In the genomic region with DNA sequence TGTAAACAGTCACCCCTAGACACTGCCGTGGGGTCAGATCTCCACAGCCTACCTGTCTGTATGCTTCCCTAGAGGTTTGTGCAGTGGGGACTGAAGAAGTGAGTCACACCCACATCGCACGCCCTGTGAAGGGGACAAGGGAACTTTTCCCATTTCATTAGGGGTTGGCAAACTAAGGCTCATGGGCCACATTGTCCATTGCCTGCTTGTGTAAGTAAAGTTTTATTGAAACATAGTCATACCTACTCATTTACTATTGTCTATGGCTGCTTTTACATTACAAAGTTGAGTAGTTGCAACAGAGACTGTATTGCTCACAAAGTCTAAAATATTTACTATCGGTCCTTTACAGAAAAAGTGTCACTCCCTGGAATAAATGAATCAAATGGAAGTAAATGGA, we compare ENCODE assay signal across 1 cellular context.
TF ChIP-seq lines count a peak whose summit lies in the region.

No MANE protein-coding gene starts in this region.

TF ChIP-seq in SK-N-SH, 30 proteins besides CTCF, POLR2A, EP300 and RAD21 (continued from another document):
- TF ChIP-seq, protein P1, sequence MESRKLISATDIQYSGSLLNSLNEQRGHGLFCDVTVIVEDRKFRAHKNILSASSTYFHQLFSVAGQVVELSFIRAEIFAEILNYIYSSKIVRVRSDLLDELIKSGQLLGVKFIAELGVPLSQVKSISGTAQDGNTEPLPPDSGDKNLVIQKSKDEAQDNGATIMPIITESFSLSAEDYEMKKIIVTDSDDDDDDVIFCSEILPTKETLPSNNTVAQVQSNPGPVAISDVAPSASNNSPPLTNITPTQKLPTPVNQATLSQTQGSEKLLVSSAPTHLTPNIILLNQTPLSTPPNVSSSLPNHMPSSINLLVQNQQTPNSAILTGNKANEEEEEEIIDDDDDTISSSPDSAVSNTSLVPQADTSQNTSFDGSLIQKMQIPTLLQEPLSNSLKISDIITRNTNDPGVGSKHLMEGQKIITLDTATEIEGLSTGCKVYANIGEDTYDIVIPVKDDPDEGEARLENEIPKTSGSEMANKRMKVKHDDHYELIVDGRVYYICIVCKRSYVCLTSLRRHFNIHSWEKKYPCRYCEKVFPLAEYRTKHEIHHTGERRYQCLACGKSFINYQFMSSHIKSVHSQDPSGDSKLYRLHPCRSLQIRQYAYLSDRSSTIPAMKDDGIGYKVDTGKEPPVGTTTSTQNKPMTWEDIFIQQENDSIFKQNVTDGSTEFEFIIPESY (IDR thresholded peaks at IDR 0.05; ENCODE audit: borderline replicate concordance, low read depth), result no peak
- TF ChIP-seq FOSL2 (IDR thresholded peaks at IDR 0.05; ENCODE audit: borderline replicate concordance, low read depth) (no peak), FOXM1 (IDR thresholded peaks at IDR 0.05; ENCODE audit: low read depth) (no peak), SMC3 (IDR thresholded peaks at IDR 0.05; ENCODE audit: low read depth, low read length) (no peak), MEF2A (IDR thresholded peaks at IDR 0.05; ENCODE audit: borderline replicate concordance, low read depth) (no peak), EZH2phosphoT487 (IDR thresholded peaks at IDR 0.05; ENCODE audit: borderline replicate concordance, low read depth) (no peak), TCF12 (IDR thresholded peaks at IDR 0.05) (no peak), ELF1 (IDR thresholded peaks at IDR 0.05) (no peak), MXI1 (IDR thresholded peaks at IDR 0.05; ENCODE audit: low read depth, low read length) (no peak)
- TF ChIP-seq, protein P2, sequence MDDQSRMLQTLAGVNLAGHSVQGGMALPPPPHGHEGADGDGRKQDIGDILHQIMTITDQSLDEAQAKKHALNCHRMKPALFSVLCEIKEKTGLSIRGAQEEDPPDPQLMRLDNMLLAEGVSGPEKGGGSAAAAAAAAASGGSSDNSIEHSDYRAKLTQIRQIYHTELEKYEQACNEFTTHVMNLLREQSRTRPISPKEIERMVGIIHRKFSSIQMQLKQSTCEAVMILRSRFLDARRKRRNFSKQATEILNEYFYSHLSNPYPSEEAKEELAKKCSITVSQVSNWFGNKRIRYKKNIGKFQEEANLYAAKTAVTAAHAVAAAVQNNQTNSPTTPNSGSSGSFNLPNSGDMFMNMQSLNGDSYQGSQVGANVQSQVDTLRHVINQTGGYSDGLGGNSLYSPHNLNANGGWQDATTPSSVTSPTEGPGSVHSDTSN (IDR thresholded peaks at IDR 0.05), result no peak
- TF ChIP-seq, protein P3, sequence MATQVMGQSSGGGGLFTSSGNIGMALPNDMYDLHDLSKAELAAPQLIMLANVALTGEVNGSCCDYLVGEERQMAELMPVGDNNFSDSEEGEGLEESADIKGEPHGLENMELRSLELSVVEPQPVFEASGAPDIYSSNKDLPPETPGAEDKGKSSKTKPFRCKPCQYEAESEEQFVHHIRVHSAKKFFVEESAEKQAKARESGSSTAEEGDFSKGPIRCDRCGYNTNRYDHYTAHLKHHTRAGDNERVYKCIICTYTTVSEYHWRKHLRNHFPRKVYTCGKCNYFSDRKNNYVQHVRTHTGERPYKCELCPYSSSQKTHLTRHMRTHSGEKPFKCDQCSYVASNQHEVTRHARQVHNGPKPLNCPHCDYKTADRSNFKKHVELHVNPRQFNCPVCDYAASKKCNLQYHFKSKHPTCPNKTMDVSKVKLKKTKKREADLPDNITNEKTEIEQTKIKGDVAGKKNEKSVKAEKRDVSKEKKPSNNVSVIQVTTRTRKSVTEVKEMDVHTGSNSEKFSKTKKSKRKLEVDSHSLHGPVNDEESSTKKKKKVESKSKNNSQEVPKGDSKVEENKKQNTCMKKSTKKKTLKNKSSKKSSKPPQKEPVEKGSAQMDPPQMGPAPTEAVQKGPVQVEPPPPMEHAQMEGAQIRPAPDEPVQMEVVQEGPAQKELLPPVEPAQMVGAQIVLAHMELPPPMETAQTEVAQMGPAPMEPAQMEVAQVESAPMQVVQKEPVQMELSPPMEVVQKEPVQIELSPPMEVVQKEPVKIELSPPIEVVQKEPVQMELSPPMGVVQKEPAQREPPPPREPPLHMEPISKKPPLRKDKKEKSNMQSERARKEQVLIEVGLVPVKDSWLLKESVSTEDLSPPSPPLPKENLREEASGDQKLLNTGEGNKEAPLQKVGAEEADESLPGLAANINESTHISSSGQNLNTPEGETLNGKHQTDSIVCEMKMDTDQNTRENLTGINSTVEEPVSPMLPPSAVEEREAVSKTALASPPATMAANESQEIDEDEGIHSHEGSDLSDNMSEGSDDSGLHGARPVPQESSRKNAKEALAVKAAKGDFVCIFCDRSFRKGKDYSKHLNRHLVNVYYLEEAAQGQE (IDR thresholded peaks at IDR 0.05; ENCODE audit: low read depth, low read length), result no peak
- TF ChIP-seq, protein P4, sequence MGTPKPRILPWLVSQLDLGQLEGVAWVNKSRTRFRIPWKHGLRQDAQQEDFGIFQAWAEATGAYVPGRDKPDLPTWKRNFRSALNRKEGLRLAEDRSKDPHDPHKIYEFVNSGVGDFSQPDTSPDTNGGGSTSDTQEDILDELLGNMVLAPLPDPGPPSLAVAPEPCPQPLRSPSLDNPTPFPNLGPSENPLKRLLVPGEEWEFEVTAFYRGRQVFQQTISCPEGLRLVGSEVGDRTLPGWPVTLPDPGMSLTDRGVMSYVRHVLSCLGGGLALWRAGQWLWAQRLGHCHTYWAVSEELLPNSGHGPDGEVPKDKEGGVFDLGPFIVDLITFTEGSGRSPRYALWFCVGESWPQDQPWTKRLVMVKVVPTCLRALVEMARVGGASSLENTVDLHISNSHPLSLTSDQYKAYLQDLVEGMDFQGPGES (IDR thresholded peaks at IDR 0.05; ENCODE audit: low read depth, low read length), result no peak
